In genomic region chr2:6730821-6731220, GRCh38 we compare ENCODE assay signal across 18 cellular contexts.
DNase-seq lines count a peak whose midpoint lies in the region; ATAC-seq, FAIRE-seq and TF ChIP-seq lines count a peak whose summit lies in the region.
"Had no signal": no experiment of that assay in that cellular context is flagged by ENCODE, and none has a peak within 500 bp of the region (broad histone marks: within the 10 kb centered on the region; RNA-seq: fewer than 3 reads in every experiment).

No MANE protein-coding gene starts in this region.

- in situ Hi-C loops in GM23248 (cut with MboI) = no loop called here

- H3K9me2 ChIP-seq in PC-3 (replicated peaks; ENCODE audit: low read length) (no peaks in the 10 kb centered on the region), GM23248 (ENCODE audit: insufficient read depth) (no peaks in the 10 kb centered on the region)

- peak overlapping the region; percentile 38 for H3K27ac Mint-ChIP-seq in neural progenitor cell
- peak overlapping the region; percentile 24 for H3K27ac Mint-ChIP-seq in type B pancreatic cell
- no peak overlapping the region for H3K27ac Mint-ChIP-seq in HFFc6
- H3K27ac Mint-ChIP-seq: CD8-positive, alpha-beta T cell had no signal

- no TSS peak for BruUV-seq in PC-3 (replicated peaks; lab: Mats Ljungman, UMichigan)

- no peaks in the 10 kb centered on the region for H3K36me3 Mint-ChIP-seq in neural progenitor cell
- peaks cover 7% of the 10 kb centered on the region for H3K36me3 Mint-ChIP-seq in type B pancreatic cell
- H3K36me3 Mint-ChIP-seq in HFFc6 (ENCODE audit: low read depth) = no peaks in the 10 kb centered on the region
- H3K36me3 Mint-ChIP-seq: CD8-positive, alpha-beta T cell had no signal

- H3K4me2 ChIP-seq in PC-3 (ENCODE audit: low read length) = peak overlapping the region; percentile 11; the same call in 1 of the 2 replicates
- no peak overlapping the region for H3K4me2 ChIP-seq in neural progenitor cell
- H3K4me2 ChIP-seq in GM23248 (ENCODE audit: unreplicated experiment) = no peak overlapping the region
- H3K4me2 ChIP-seq: BLaER1 had no signal

- intact Hi-C loops in PC-3 (cut with micrococcal nuclease) (no loop called here), head of caudate nucleus (cut with DNase I) (no loop called here), kidney (cut with DNase I) (no loop called here)

- H3K9me3 ChIP-seq in PC-3 (ENCODE audit: low read length) = no peaks in the 10 kb centered on the region
- no peaks in the 10 kb centered on the region for H3K9me3 ChIP-seq in neural progenitor cell (ENCODE audit: low read depth)
- H3K9me3 ChIP-seq in kidney (ENCODE audit: control insufficient read depth in 1 of 2, low read length in 2 of 2) = no peaks in the 10 kb centered on the region
- no peaks in the 10 kb centered on the region for H3K9me3 ChIP-seq in GM23248 (ENCODE audit: low read depth)
- H3K9me3 ChIP-seq: BLaER1 had no signal

- WGBS in GM23248 (ENCODE audit: low coverage in 1 of 2, low lambda C conversion rate in 2 of 2, missing lambda C conversion rate in 2 of 2), 2 experiments = 25 to 26% methylated on average over 5 of the region's 5 CpGs

- no peak for ATAC-seq in PC-3
- ATAC-seq: CD8-positive, alpha-beta T cell; GM12878 had no signal

- H3F3A ChIP-seq in PC-3 (ENCODE audit: low read length, unreplicated experiment) (no peaks in the 10 kb centered on the region), neural progenitor cell (ENCODE audit: low read depth) (no peaks in the 10 kb centered on the region), GM23248 (ENCODE audit: insufficient read depth) (no peaks in the 10 kb centered on the region)

- H3K27me3 Mint-ChIP-seq in neural progenitor cell (ENCODE audit: insufficient read depth, low read depth) (peaks cover 6% of the 10 kb centered on the region), type B pancreatic cell (peaks cover 12% of the 10 kb centered on the region), HFFc6 (ENCODE audit: insufficient read depth) (peaks cover 1% of the 10 kb centered on the region; the same call in 1 of the 2 replicates)

- H3K4me1 ChIP-seq in PC-3 (ENCODE audit: insufficient read depth, low read length) = peaks cover 12% of the 10 kb centered on the region; the same call in 1 of the 2 replicates
- H3K4me1 ChIP-seq in neural progenitor cell = no peaks in the 10 kb centered on the region
- H3K4me1 ChIP-seq in kidney (ENCODE audit: control insufficient read depth in 1 of 2, insufficient read depth in 1 of 2, low read depth in 1 of 2, low read length in 2 of 2) = no peaks in the 10 kb centered on the region
- H3K4me1 ChIP-seq in GM23248 (ENCODE audit: insufficient read depth) = no peaks in the 10 kb centered on the region
- H3K4me1 ChIP-seq: BLaER1, HAP-1 had no signal

- no peak for FAIRE-seq in kidney (lab: Jason Lieb, UNC)
- FAIRE-seq: GM12878, GM19239 had no signal

- peaks cover 15% of the 10 kb centered on the region for H3K4me1 Mint-ChIP-seq in neural progenitor cell
- peaks cover 15% of the 10 kb centered on the region for H3K4me1 Mint-ChIP-seq in type B pancreatic cell (ENCODE audit: unreplicated experiment)
- H3K4me1 Mint-ChIP-seq in HFFc6 (ENCODE audit: low read depth) = no peaks in the 10 kb centered on the region

- DNase-seq in PC-3 (no peak), head of caudate nucleus (peak in 35 of 42 donors; percentile 4 to 85 (median 37)), neural progenitor cell (ENCODE audit: low spot score) (no peak), type B pancreatic cell (ENCODE audit: extremely low spot score, unreplicated experiment) (no peak), kidney (no peak), GM23248 (no peak), HFFc6 (no peak)
- DNase-seq: 8988T; CD8-positive, alpha-beta T cell; COR-L47; DMS 273 treated with DMSO at 0.1 percent for 48 hours; DMS53; DND-41; EL had no signal

- H3K9me3 Mint-ChIP-seq in neural progenitor cell (peaks cover 22% of the 10 kb centered on the region), type B pancreatic cell (peaks cover 10% of the 10 kb centered on the region), HFFc6 (peaks cover 47% of the 10 kb centered on the region)
- H3K9me3 Mint-ChIP-seq: CD8-positive, alpha-beta T cell had no signal

- H3K79me2 ChIP-seq in PC-3 (ENCODE audit: low read length) = no peaks in the 10 kb centered on the region
- H3K79me2 ChIP-seq in neural progenitor cell (ENCODE audit: low read depth) = no peaks in the 10 kb centered on the region
- no peaks in the 10 kb centered on the region for H3K79me2 ChIP-seq in GM23248 (ENCODE audit: insufficient read depth)

- H2AFZ ChIP-seq in PC-3 (ENCODE audit: low read length) (no peak overlapping the region), neural progenitor cell (replicated peaks) (no peak overlapping the region), GM23248 (no peak overlapping the region)

- H3K4me3 ChIP-seq in PC-3 (ENCODE audit: low read length) = no peak overlapping the region
- H3K4me3 ChIP-seq in neural progenitor cell = no peak overlapping the region
- no peak overlapping the region for H3K4me3 ChIP-seq in kidney (ENCODE audit: low read length in 2 of 2)
- H3K4me3 ChIP-seq in GM23248 = no peak overlapping the region
- H3K4me3 ChIP-seq: BLaER1, GM12878, HAP-1 had no signal

- POLR2A ChIA-PET in PC-3 (lab: Charles Lee; ENCODE audit: unreplicated experiment) = no interaction called here

- H3K4me3 Mint-ChIP-seq in neural progenitor cell (peak overlapping the region; percentile 34), type B pancreatic cell (no peak overlapping the region), HFFc6 (no peak overlapping the region)
- H3K4me3 Mint-ChIP-seq: CD8-positive, alpha-beta T cell had no signal

- H4K20me1 ChIP-seq in PC-3 (ENCODE audit: low read length) (no peaks in the 10 kb centered on the region), neural progenitor cell (ENCODE audit: low read depth) (no peaks in the 10 kb centered on the region), GM23248 (ENCODE audit: insufficient read depth) (no peaks in the 10 kb centered on the region)
- H4K20me1 ChIP-seq: BLaER1 had no signal

- H3K36me3 ChIP-seq in PC-3 (ENCODE audit: low read depth, low read length) (no peaks in the 10 kb centered on the region), neural progenitor cell (no peaks in the 10 kb centered on the region), kidney (ENCODE audit: control insufficient read depth in 1 of 2, insufficient read depth in 2 of 2, low read length in 2 of 2) (no peaks in the 10 kb centered on the region), GM23248 (ENCODE audit: low read depth) (no peaks in the 10 kb centered on the region)
- H3K36me3 ChIP-seq: HAP-1 had no signal

- no peak for TF ChIP-seq CTCF in PC-3 (conservative IDR thresholded peaks at IDR 0.05; ENCODE audit: low read depth, low read length)
- no peak for TF ChIP-seq CTCF in neural progenitor cell (IDR thresholded peaks at IDR 0.05)
- TF ChIP-seq CTCF in type B pancreatic cell (conservative IDR thresholded peaks at IDR 0.05) = no peak
- TF ChIP-seq CTCF in kidney (IDR thresholded peaks at IDR 0.05; ENCODE audit: borderline replicate concordance, extremely low read depth, insufficient read depth) = no peak
- TF ChIP-seq CTCF in HFFc6 (IDR thresholded peaks at IDR 0.05) = no peak

- H3K27ac ChIP-seq in PC-3 (ENCODE audit: low read length) (no peak overlapping the region), neural progenitor cell (no peak overlapping the region), kidney (ENCODE audit: low read depth in 2 of 2, low read length in 2 of 2) (no peak overlapping the region), GM23248 (no peak overlapping the region)
- H3K27ac ChIP-seq: BLaER1 had no signal

- H3K27me3 ChIP-seq in PC-3 (ENCODE audit: low read length) (0 out of 2 replicates have a peak, but pooled peaks cover 5% of the 10 kb centered on the region), neural progenitor cell (no peaks in the 10 kb centered on the region), GM23248 (replicated peaks; ENCODE audit: insufficient read depth) (no peaks in the 10 kb centered on the region)
- H3K27me3 ChIP-seq: BLaER1 had no signal

- CTCF ChIA-PET in PC-3 (lab: Charles Lee) = no interaction called here

- H3K9ac ChIP-seq in PC-3 (ENCODE audit: low read length) = no peak overlapping the region
- no peak overlapping the region for H3K9ac ChIP-seq in neural progenitor cell
- no peak overlapping the region for H3K9ac ChIP-seq in kidney (ENCODE audit: low read length in 2 of 2)
- H3K9ac ChIP-seq in GM23248 = no peak overlapping the region
- H3K9ac ChIP-seq: BLaER1 had no signal

Comparison
In these comparisons a context has a peak if more than half of its experiments do, and no peak if none do; other contexts are left out.
1. DNase-seq: peak in head of caudate nucleus (35 of 42); none in PC-3 (single experiment), neural progenitor cell (single experiment), type B pancreatic cell (single experiment), kidney (single experiment), GM23248 (single experiment) and HFFc6 (single experiment).